ENCODE assay signal across 10 cellular contexts in genomic region chr2:222038086-222038802, GRCh38.
DNase-seq lines count a peak whose midpoint lies in the region; ATAC-seq, FAIRE-seq and TF ChIP-seq lines count a peak whose summit lies in the region.
"Had no signal": no experiment of that assay in that cellular context is flagged by ENCODE, and none has a peak within 500 bp of the region (broad histone marks: within the 10 kb centered on the region; RNA-seq: fewer than 3 reads in every experiment).

No MANE protein-coding gene starts in this region.

- H3K27me3 ChIP-seq in BE2C (peaks cover 11% of the 10 kb centered on the region; the same call in 1 of the 2 replicates), keratinocyte (ENCODE audit: control insufficient read depth, extremely low read depth, insufficient read depth, low read length) (no peaks in the 10 kb centered on the region)

- H3K27me3 Mint-ChIP-seq in stimulated activated memory B cell treated with anti-CD40 and anti-IgM and Interleukin-4, amounts not matched to agents 10 μg/mL and 1 μg/mL and 100 μg/mL, for 72 hours = no peaks in the 10 kb centered on the region

- H2AFZ ChIP-seq in keratinocyte (ENCODE audit: control insufficient read depth, low read length) = no peak overlapping the region

- TF ChIP-seq CTCF in BE2C (IDR thresholded peaks at IDR 0.05; ENCODE audit: low read depth, low read length) (peak; percentile 44), keratinocyte (optimal IDR thresholded peaks at IDR 0.05 in 1 of 3, IDR thresholded peaks at IDR 0.05 in 1 of 3, conservative IDR thresholded peaks at IDR 0.05 in 1 of 3; ENCODE audit: extremely low read depth in 1 of 3, insufficient read depth in 2 of 3, low read length in 3 of 3) (peak in 2 of 3 experiments; percentile 36)

- H3K36me3 ChIP-seq in BE2C (no peaks in the 10 kb centered on the region), keratinocyte (ENCODE audit: control insufficient read depth in 2 of 2, extremely low read depth in 1 of 2, insufficient read depth in 2 of 2, low read length in 2 of 2) (no peaks in the 10 kb centered on the region)

- no peak overlapping the region for H3K4me3 Mint-ChIP-seq in stimulated activated memory B cell treated with anti-CD40 and anti-IgM and Interleukin-4, amounts not matched to agents 10 μg/mL and 1 μg/mL and 100 μg/mL, for 72 hours
- H3K4me3 Mint-ChIP-seq: immature natural killer cell had no signal

- no peak for ATAC-seq in stimulated activated memory B cell treated with anti-CD40 and anti-IgM and Interleukin-4, amounts not matched to agents 10 μg/mL and 1 μg/mL and 100 μg/mL, for 72 hours
- no peak for ATAC-seq in HG03571 (IDR thresholded peaks at IDR 0.05; ENCODE audit: unreplicated experiment)

- H3K9me3 ChIP-seq in BE2C = no peaks in the 10 kb centered on the region
- H3K9me3 ChIP-seq in keratinocyte (ENCODE audit: control insufficient read depth, low read depth, low read length) = no peaks in the 10 kb centered on the region

- TF ChIP-seq POLR2A in H54 (IDR thresholded peaks at IDR 0.05; ENCODE audit: low read depth, low read length) = no peak

- H3K9ac ChIP-seq in keratinocyte (ENCODE audit: control insufficient read depth, extremely low read depth, insufficient read depth, low read length) = no peak overlapping the region

- H3K4me3 ChIP-seq in BE2C (ENCODE audit: low read depth, low read length) (no peak overlapping the region), keratinocyte (ENCODE audit: control insufficient read depth in 2 of 3, extremely low read depth in 1 of 3, insufficient read depth in 2 of 3, low read depth in 1 of 3, low read length in 3 of 3) (no peak overlapping the region)

- no peaks in the 10 kb centered on the region for H3K4me1 ChIP-seq in BE2C
- no peaks in the 10 kb centered on the region for H3K4me1 ChIP-seq in keratinocyte (ENCODE audit: control insufficient read depth, extremely low read depth, insufficient read depth, low read length)

- FAIRE-seq in H54 (lab: Jason Lieb, UNC) = peak; percentile 57
- FAIRE-seq in keratinocyte (lab: Jason Lieb, UNC) = no peak

- no peaks in the 10 kb centered on the region for H3K9me3 Mint-ChIP-seq in stimulated activated memory B cell treated with anti-CD40 and anti-IgM and Interleukin-4, amounts not matched to agents 10 μg/mL and 1 μg/mL and 100 μg/mL, for 72 hours
- H3K9me3 Mint-ChIP-seq: immature natural killer cell had no signal

- no peak overlapping the region for H3K27ac ChIP-seq in keratinocyte (ENCODE audit: control insufficient read depth, insufficient read depth, low read length)

- no peaks in the 10 kb centered on the region for H4K20me1 ChIP-seq in keratinocyte (ENCODE audit: control insufficient read depth, extremely low read depth, insufficient read depth, low read length)

- no peaks in the 10 kb centered on the region for H3K36me3 Mint-ChIP-seq in stimulated activated memory B cell treated with anti-CD40 and anti-IgM and Interleukin-4, amounts not matched to agents 10 μg/mL and 1 μg/mL and 100 μg/mL, for 72 hours
- H3K36me3 Mint-ChIP-seq: immature natural killer cell had no signal

- no peak overlapping the region for H3K27ac Mint-ChIP-seq in stimulated activated memory B cell treated with anti-CD40 and anti-IgM and Interleukin-4, amounts not matched to agents 10 μg/mL and 1 μg/mL and 100 μg/mL, for 72 hours
- H3K27ac Mint-ChIP-seq: immature natural killer cell had no signal

- H3K4me1 Mint-ChIP-seq in stimulated activated memory B cell treated with anti-CD40 and anti-IgM and Interleukin-4, amounts not matched to agents 10 μg/mL and 1 μg/mL and 100 μg/mL, for 72 hours = no peaks in the 10 kb centered on the region
- H3K4me1 Mint-ChIP-seq: immature natural killer cell had no signal

- no peaks in the 10 kb centered on the region for H3K79me2 ChIP-seq in keratinocyte (ENCODE audit: control insufficient read depth, insufficient read depth, low read length)

- no peak for DNase-seq in BE2C
- no peak for DNase-seq in H54 (ENCODE audit: insufficient read length, low spot score)
- peak; percentile 2 for DNase-seq in RKO (ENCODE audit: low spot score)
- no peak for DNase-seq in keratinocyte (ENCODE audit: low read depth, low spot score)
- DNase-seq in ecto neural progenitor cell (ENCODE audit: low spot score) = no peak
- DNase-seq in activated CD4-positive, alpha-beta T cell treated with anti-CD3 and anti-CD28 coated beads for 48 hours = no peak
- DNase-seq: immature natural killer cell, NCI-H774 had no signal

- H3K4me2 ChIP-seq in keratinocyte (ENCODE audit: control insufficient read depth, extremely low read depth, insufficient read depth, low read depth, low read length) = no peak overlapping the region

- no peaks in the 10 kb centered on the region for H3K9me1 ChIP-seq in keratinocyte (ENCODE audit: control insufficient read depth, extremely low read depth, insufficient read depth, low read length)

- dilution Hi-C loops in keratinocyte (cut with MboI; ENCODE audit: extremely low pct_ligation_motif_present, low sequenced_read_pairs) = no loop called here
